Comparison of ENCODE assay signal across 29 cellular contexts in the genomic region with DNA sequence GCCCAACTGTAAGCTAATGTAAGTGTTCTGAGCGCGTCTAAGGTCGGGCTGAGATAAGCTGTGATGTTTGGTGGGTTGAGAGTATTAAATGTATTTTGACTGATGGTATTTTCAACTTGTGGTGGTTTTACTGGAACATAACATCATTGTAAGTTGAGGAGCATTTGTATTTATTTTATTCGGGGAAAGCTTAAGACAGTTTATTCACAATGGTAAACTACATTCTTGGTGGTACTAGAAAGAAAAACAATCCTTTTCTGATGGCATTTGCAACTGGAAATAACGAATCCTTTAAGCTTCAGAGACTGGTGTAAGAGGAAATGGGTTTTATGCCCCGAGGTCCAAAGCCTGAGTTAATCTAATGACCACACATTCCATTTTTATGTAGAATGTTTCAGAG.
"Had no signal": no experiment of that assay in that cellular context is flagged by ENCODE, and none has a peak within 500 bp of the region (broad histone marks: within the 10 kb centered on the region; RNA-seq: fewer than 3 reads in every experiment).

No MANE protein-coding gene starts in this region.

- H3K36me3 ChIP-seq: adrenal gland, SJCRH30 had no signal

- ATAC-seq: activated CD4-positive, alpha-beta T cell treated with anti-CD3 and anti-CD28 coated beads for 36 hours; body of pancreas; Panc1 had no signal

- H3K4me1 ChIP-seq: adrenal gland, body of pancreas, SJCRH30 had no signal

- H3K9ac ChIP-seq: SK-N-SH had no signal

- H3K27ac ChIP-seq: adrenal gland, body of pancreas, RWPE1, SJCRH30, VCaP had no signal

- H3K4me3 ChIP-seq: adrenal gland, body of pancreas, SJCRH30 had no signal

- DNase-seq: activated CD4-positive, alpha-beta memory T cell treated with anti-CD3 and anti-CD28 coated beads, Interleukin-2, amount 10 ng/mL, durations not matched to agents 7 days and 5 days; activated CD4-positive, alpha-beta T cell treated with anti-CD3 and anti-CD28 coated beads for 36 hours; activated CD4-positive, alpha-beta T cell treated with anti-CD3 and anti-CD28 coated beads, Interleukin-2, amount 50 U/mL, for 1 hour; activated gamma-delta T cell treated with Interleukin-2 at 50 U/mL for 16 hours; activated naive CD4-positive, alpha-beta T cell treated with anti-CD3 and anti-CD28 coated beads, Interleukin-2, amount 10 ng/mL, durations not matched to agents 7 days and 5 days; activated naive CD8-positive, alpha-beta T cell treated with anti-CD3 and anti-CD28 coated beads for 36 hours; activated T-cell treated with anti-CD3 and anti-CD28 coated beads for 4 hours; activated T-cell treated with anti-CD3 and anti-CD28 coated beads, Interleukin-2, amount 50 U/mL, for 48 hours; adrenal gland; aorta; body of pancreas; central memory CD4-positive, alpha-beta T cell; NCI-H1092; NCI-H1417; NCI-H1930; NCI-H2107; NCI-H2171 treated with DMSO at 0.1 percent for 48 hours; NCI-H226; NCI-H526; NCI-H774; NK-92 treated with Interleukin-12 subunit alpha and Interleukin-12 subunit beta, amount 100 ng/mL, for 24 hours; OCI-M1; Right ventricle myocardium superior; SK-N-SH; T-helper 1 cell had no signal

- H3K27me3 ChIP-seq: adrenal gland, body of pancreas, SJCRH30 had no signal

- H3K4me2 ChIP-seq: SK-N-SH had no signal

- H3K9me3 ChIP-seq: adrenal gland, body of pancreas, SJCRH30, SK-N-SH had no signal
